22 cellular contexts compared by ENCODE assay signal in genomic region chr21:31915566-31915965, GRCh38. TPM values are rescaled to one million over a fixed set of nuclear protein-coding genes. Genes with fewer than 3 reads are reported as not detected.
DNase-seq lines count a peak whose midpoint lies in the region; ATAC-seq and TF ChIP-seq lines count a peak whose summit lies in the region.
"Had no signal": no experiment of that assay in that cellular context is flagged by ENCODE, and none has a peak within 500 bp of the region (broad histone marks: within the 10 kb centered on the region; RNA-seq: fewer than 3 reads in every experiment).

No MANE protein-coding gene starts in this region.

- H3K27me3 Mint-ChIP-seq in mesothelial cell of epicardium (ENCODE audit: low read depth) = no peaks in the 10 kb centered on the region

- H3K27ac Mint-ChIP-seq in mesothelial cell of epicardium = peak overlapping the region; percentile 40
- H3K27ac Mint-ChIP-seq: CD4-positive, alpha-beta T cell had no signal

- peaks cover 10% of the 10 kb centered on the region for H3K9me3 Mint-ChIP-seq in mesothelial cell of epicardium
- H3K9me3 Mint-ChIP-seq: CD4-positive, alpha-beta T cell had no signal

- peaks cover 19% of the 10 kb centered on the region for H3K36me3 Mint-ChIP-seq in mesothelial cell of epicardium

- peaks cover 70% of the 10 kb centered on the region for H3K4me1 Mint-ChIP-seq in mesothelial cell of epicardium

- DNase-seq in NCI-H1092 treated with DMSO at 0.1 percent for 48 hours (lab: John Stamatoyannopoulos, UW) (peak; percentile 34), NCI-H1092 (lab: John Stamatoyannopoulos, UW) (no peak), DMS153 (lab: John Stamatoyannopoulos, UW) (peak; percentile 48), NCI-H2227 (lab: John Stamatoyannopoulos, UW; ENCODE audit: unreplicated experiment) (peak; percentile 28), mesothelial cell of epicardium (ENCODE audit: low spot score in 2 of 2, unreplicated experiment in 2 of 2) (no peak)
- no peak for DNase-seq in stimulated activated CD4-positive, alpha-beta T cell treated with anti-CD3 and anti-CD28 coated beads, Interleukin-4, amount 100 ng/mL, for 24 hours
- DNase-seq: ACHN; CD4-positive, alpha-beta T cell; COR-L47; GOT3; HCEC 1CT; KG1; NCI-H1105 treated with DMSO at 0.1 percent for 48 hours; NCI-H1694 treated with DMSO at 0.1 percent for 48 hours; NCI-H2107; NCI-H446 treated with DMSO at 0.1 percent for 48 hours; NCI-H774 had no signal

- H3K4me3 Mint-ChIP-seq in mesothelial cell of epicardium = no peak overlapping the region
- H3K4me3 Mint-ChIP-seq: CD4-positive, alpha-beta T cell had no signal

- TF ChIP-seq CTCF in mesothelial cell of epicardium (IDR thresholded peaks at IDR 0.05; ENCODE audit: unreplicated experiment) = no peak

- ATAC-seq in GM21619 (IDR thresholded peaks at IDR 0.05; ENCODE audit: unreplicated experiment) (no peak), HG03175 (IDR thresholded peaks at IDR 0.05; ENCODE audit: unreplicated experiment) (no peak)
- ATAC-seq: Right ventricle myocardium inferior had no signal

RNA-seq across cellular contexts. Expression of gene HUNK, which starts 42.7 kb away (rescaled TPM):
- 58.8 to 61.4 TPM (median 60.6 TPM) in 3 replicates for total RNA-seq in mesothelial cell of epicardium
- total RNA-seq: CD4-positive, alpha-beta T cell; HT1080; T-helper 1 cell treated with Interleukin-12 subunit alpha and Interleukin-12 subunit beta and Interleukin-4 antibody, amounts not matched to agents 30 ng/mL and 1 ng/mL, for 36 hours had no signal

Comparison
In these comparisons a context has a peak if more than half of its experiments do, and no peak if none do; other contexts are left out.
1. DNase-seq: peak in NCI-H1092 treated with DMSO at 0.1 percent for 48 hours (single experiment), DMS153 (single experiment) and NCI-H2227 (single experiment); none in NCI-H1092 (single experiment), mesothelial cell of epicardium (0 of 2) and stimulated activated CD4-positive, alpha-beta T cell treated with anti-CD3 and anti-CD28 coated beads, Interleukin-4, amount 100 ng/mL, for 24 hours (single experiment).